In the genomic region with DNA sequence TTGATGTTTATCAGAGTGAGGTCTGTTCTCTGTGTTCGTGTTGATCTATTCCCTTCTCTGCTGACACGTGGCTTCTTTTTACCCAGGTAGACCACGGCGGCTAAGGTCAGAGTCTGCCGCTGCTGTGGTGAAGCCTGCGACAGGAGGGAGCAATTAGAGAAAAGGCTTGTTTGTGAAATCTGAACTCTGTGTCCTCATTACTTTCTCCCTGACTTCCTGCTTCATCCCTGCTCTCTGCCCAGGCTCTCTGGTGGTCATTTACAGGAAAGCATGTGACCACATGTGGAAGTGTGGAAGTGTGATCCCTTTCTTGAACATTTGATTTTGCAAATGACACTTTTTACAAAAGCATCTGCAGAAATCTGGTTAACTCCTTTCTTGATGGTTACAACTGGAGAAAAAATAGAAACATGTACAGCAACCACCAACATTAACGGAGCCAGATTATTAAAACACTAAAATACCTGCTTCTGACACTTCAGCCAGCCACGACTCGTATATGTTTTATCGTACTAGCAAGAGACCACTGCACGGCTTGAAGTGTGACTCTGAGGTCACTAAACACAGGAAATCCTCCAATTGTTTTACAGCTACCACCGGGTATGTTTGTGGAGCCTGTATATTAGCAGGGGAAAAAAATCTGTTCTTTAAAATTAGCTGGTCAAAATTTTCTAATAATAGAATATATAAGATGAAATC, we compare ENCODE assay signal across 16 cellular contexts.
A peak's percentile ranks its signal among the peaks of the same experiment; 100 is the strongest.
DNase-seq lines count a peak whose midpoint lies in the region; ATAC-seq, FAIRE-seq and TF ChIP-seq lines count a peak whose summit lies in the region.
"Had no signal": no experiment of that assay in that cellular context is flagged by ENCODE, and none has a peak within 500 bp of the region (broad histone marks: within the 10 kb centered on the region; RNA-seq: fewer than 3 reads in every experiment).

No MANE protein-coding gene starts in this region.

- peaks cover 3 to 4% of the 10 kb centered on the region in 2 donors for H3K4me1 ChIP-seq in small intestine (ENCODE audit: control insufficient read depth in 2 of 2, insufficient read depth in 1 of 2, low read depth in 1 of 2, low read length in 1 of 2)
- H3K4me1 ChIP-seq: prostate gland had no signal

- in situ Hi-C loops in GM13976 (cut with MboI; ENCODE audit: low sequenced_read_pairs, unreplicated experiment), result no loop called here

- no peaks in the 10 kb centered on the region for H3K36me3 ChIP-seq in small intestine (ENCODE audit: control insufficient read depth in 2 of 2, insufficient read depth in 2 of 2, low read length in 2 of 2)
- H3K36me3 ChIP-seq: prostate gland had no signal

- 7 to 14% (median 11%) methylated on average over 12 of the region's 12 CpGs for WGBS in small intestine, 3 donors

- no peak for FAIRE-seq in small intestine (lab: Jason Lieb, UNC)
- FAIRE-seq: kidney, TTC549 had no signal

- DNase-seq in NCI-H2107 treated with DMSO at 0.1 percent for 48 hours (lab: John Stamatoyannopoulos, UW; ENCODE audit: unreplicated experiment) (peak; percentile 64), NCI-H2107 (lab: John Stamatoyannopoulos, UW) (no peak), OCI-M1 (lab: John Stamatoyannopoulos, UW) (peak; percentile 6), left lobe of liver (ENCODE audit: low spot score) (no peak), small intestine (peak; percentile 90), AG20443 (ENCODE audit: low spot score) (no peak), GM13976 (ENCODE audit: low spot score) (no peak)
- DNase-seq: activated CD4-positive, alpha-beta memory T cell treated with anti-CD3 and anti-CD28 coated beads for 36 hours; activated naive CD8-positive, alpha-beta T cell treated with anti-CD3 and anti-CD28 coated beads, Interleukin-2, amount 50 U/mL, for 24 hours; CD4-positive, alpha-beta T cell; GDM1; kidney; NCI-H187 treated with DMSO at 0.1 percent for 48 hours had no signal

- ATAC-seq in left lobe of liver (peak; percentile 76), GM19035 (IDR thresholded peaks at IDR 0.05; ENCODE audit: unreplicated experiment) (no peak)
- ATAC-seq: activated naive CD8-positive, alpha-beta T cell treated with anti-CD3 and anti-CD28 coated beads, Interleukin-2, amount 50 U/mL, for 24 hours had no signal

- H3K4me3 ChIP-seq in small intestine (ENCODE audit: low read depth in 1 of 2, low read length in 2 of 2), result no peak overlapping the region
- H3K4me3 ChIP-seq: prostate gland had no signal

- no peak for TF ChIP-seq CTCF in GM13976 (IDR thresholded peaks at IDR 0.05; ENCODE audit: borderline replicate concordance, control extremely low read depth, extremely low read depth, insufficient read depth, missing control alignments)

- H3K27ac ChIP-seq in small intestine (ENCODE audit: low read depth in 1 of 2, low read length in 1 of 2), result peak overlapping the region; percentile 32 to 34
- H3K27ac ChIP-seq: prostate gland had no signal

- no peaks in the 10 kb centered on the region for H3K27me3 ChIP-seq in small intestine (ENCODE audit: control insufficient read depth in 2 of 2, insufficient read depth in 2 of 2, low read length in 2 of 2)

- no peaks in the 10 kb centered on the region for H3K9me3 ChIP-seq in small intestine (ENCODE audit: control insufficient read depth, low read depth)
- H3K9me3 ChIP-seq: prostate gland had no signal

Comparison
In these comparisons a context has a peak if more than half of its experiments do, and no peak if none do; other contexts are left out.
1. DNase-seq: peak in NCI-H2107 treated with DMSO at 0.1 percent for 48 hours (single experiment), OCI-M1 (single experiment) and small intestine (single experiment); none in NCI-H2107 (single experiment), left lobe of liver (single experiment), AG20443 (single experiment) and GM13976 (single experiment).